In the genomic region with DNA sequence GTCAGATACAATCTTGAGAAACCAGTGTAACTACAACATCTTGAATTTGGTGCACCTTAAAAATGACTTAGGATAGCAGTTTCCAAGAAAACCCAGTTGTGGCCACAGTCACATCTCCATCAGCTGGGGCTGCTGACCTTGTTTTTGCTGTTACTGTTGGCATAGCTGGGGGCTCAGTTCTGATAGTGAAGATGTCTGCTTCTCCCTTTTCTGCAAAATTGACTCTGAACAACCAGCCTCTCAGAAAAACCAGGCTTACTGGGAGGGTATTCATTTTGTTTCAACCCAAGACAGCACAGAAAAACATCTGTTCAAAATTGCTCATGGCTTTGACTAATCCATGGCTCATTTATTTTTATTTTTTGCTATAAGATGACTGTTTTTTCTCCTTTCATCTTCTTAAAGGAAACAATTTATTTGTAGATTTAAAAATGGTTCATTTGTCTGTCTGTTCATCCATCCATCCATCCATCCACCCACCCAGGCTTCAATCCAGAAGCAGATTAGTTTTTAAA, we compare ENCODE assay signal across 19 cellular contexts.
"Had no signal": no experiment of that assay in that cellular context is flagged by ENCODE, and none has a peak within 500 bp of the region (broad histone marks: within the 10 kb centered on the region; RNA-seq: fewer than 3 reads in every experiment).

No MANE protein-coding gene starts in this region.

- H3K4me3 ChIP-seq: esophagus muscularis mucosa, lung, right atrium auricular region, thoracic aorta had no signal

- H3K36me3 ChIP-seq: brain microvascular endothelial cell, esophagus muscularis mucosa, right atrium auricular region, thoracic aorta had no signal

- H3K27ac ChIP-seq: esophagus muscularis mucosa, foreskin keratinocyte had no signal

- H3K4me3 Mint-ChIP-seq: activated naive CD8-positive, alpha-beta T cell; activated T-cell treated with anti-CD3 and anti-CD28 coated beads, Interleukin-2, amount 50 U/mL, for 4 hours; naive thymus-derived CD8-positive, alpha-beta T cell; stimulated activated naive CD8-positive, alpha-beta T cell treated with anti-CD3 and anti-CD28 coated beads, Interleukin-15, Interleukin-2, amounts not matched to agents 100 ng/mL and 50 ng/mL, for 24 hours had no signal

- H3K27me3 Mint-ChIP-seq: activated naive CD8-positive, alpha-beta T cell; naive thymus-derived CD8-positive, alpha-beta T cell; stimulated activated naive CD8-positive, alpha-beta T cell treated with anti-CD3 and anti-CD28 coated beads, Interleukin-15, Interleukin-2, amounts not matched to agents 100 ng/mL and 50 ng/mL, for 24 hours had no signal

- DNase-seq: activated CD4-positive, alpha-beta T cell treated with anti-CD3 and anti-CD28 coated beads, Interleukin-2, amount 50 U/mL, for 48 hours; activated CD4-positive, CD25-positive, alpha-beta regulatory T cell treated with anti-CD3 and anti-CD28 coated beads, Interleukin-2, amount 50 U/mL, for 72 hours; activated gamma-delta T cell; activated T-cell treated with anti-CD3 and anti-CD28 coated beads, Interleukin-2, amount 50 U/mL, for 4 hours; amniotic stem cell; brain microvascular endothelial cell; cortex of kidney; effector CD4-positive, alpha-beta T cell; glutamatergic neuron; naive thymus-derived CD8-positive, alpha-beta T cell; stimulated activated CD4-positive, alpha-beta T cell treated with anti-CD3 and anti-CD28 coated beads, Interleukin-4, amount 100 ng/mL, for 4 hours; stimulated activated CD8-positive, alpha-beta memory T cell treated with anti-CD3 and anti-CD28 coated beads, Interleukin-4, amount 100 ng/mL, for 48 hours had no signal

- H3K9me3 Mint-ChIP-seq: activated T-cell treated with anti-CD3 and anti-CD28 coated beads, Interleukin-2, amount 50 U/mL, for 4 hours; naive thymus-derived CD8-positive, alpha-beta T cell; stimulated activated naive CD8-positive, alpha-beta T cell treated with anti-CD3 and anti-CD28 coated beads, Interleukin-15, Interleukin-2, amounts not matched to agents 100 ng/mL and 50 ng/mL, for 24 hours had no signal

- H3K27me3 ChIP-seq: brain microvascular endothelial cell, esophagus muscularis mucosa, foreskin keratinocyte, right atrium auricular region had no signal

- H3K27ac Mint-ChIP-seq: activated naive CD8-positive, alpha-beta T cell; stimulated activated naive CD8-positive, alpha-beta T cell treated with anti-CD3 and anti-CD28 coated beads, Interleukin-15, Interleukin-2, amounts not matched to agents 100 ng/mL and 50 ng/mL, for 24 hours had no signal

- H3K9me3 ChIP-seq: esophagus muscularis mucosa, right atrium auricular region, thoracic aorta had no signal

- ATAC-seq: activated T-cell treated with anti-CD3 and anti-CD28 coated beads, Interleukin-2, amount 50 U/mL, for 4 hours; naive thymus-derived CD8-positive, alpha-beta T cell had no signal
